Comparison of ENCODE assay signal across 16 cellular contexts in the genomic region with DNA sequence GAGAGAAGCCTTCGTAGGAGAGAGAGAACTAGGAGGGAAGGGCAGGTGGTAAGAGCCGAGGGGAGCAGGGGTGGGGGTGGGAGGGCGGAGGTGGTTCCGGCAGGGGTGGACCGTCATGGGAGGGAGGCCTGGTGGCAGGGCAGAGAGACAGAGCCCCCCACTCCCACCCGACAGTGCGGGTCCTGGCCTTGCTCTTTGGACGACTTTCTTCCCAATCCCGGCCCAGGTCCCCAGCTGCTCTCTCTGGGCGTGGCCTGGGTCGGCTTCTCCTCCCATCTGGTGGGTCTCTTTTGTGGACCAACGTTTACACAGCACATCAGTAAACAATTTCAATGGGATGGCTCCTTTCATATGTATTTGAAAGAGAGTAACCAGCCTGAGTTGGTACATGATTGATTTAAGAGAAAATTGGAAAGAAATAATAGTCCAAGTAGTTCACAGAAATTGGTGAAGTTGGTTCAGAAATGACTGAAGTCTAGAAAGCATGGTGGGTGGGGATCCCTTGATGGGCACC. TPM values are rescaled to one million over a fixed set of nuclear protein-coding genes. Genes with fewer than 3 reads are reported as not detected.
DNase-seq lines count a peak whose midpoint lies in the region; ATAC-seq, FAIRE-seq and TF ChIP-seq lines count a peak whose summit lies in the region.
"Had no signal": no experiment of that assay in that cellular context is flagged by ENCODE, and none has a peak within 500 bp of the region (broad histone marks: within the 10 kb centered on the region; RNA-seq: fewer than 3 reads in every experiment).

No MANE protein-coding gene starts in this region.

- H3K4me1 ChIP-seq in ascending aorta (peaks cover 17% of the 10 kb centered on the region in 2 donors), sigmoid colon (peaks cover 0 to 51% (median 29%) of the 10 kb centered on the region in 4 donors)

- TF ChIP-seq CTCF in ascending aorta (IDR thresholded peaks at IDR 0.05) = no peak
- no peak for TF ChIP-seq CTCF in sigmoid colon (IDR thresholded peaks at IDR 0.05)
- TF ChIP-seq CTCF in D721Med (IDR thresholded peaks at IDR 0.05; ENCODE audit: insufficient read depth, missing control alignments) = no peak

- H3K36me3 ChIP-seq in ascending aorta = peaks cover 80 to 94% of the 10 kb centered on the region in 2 donors
- H3K36me3 ChIP-seq in sigmoid colon = peaks cover 26 to 87% (median 63%) of the 10 kb centered on the region in 4 donors

- H3K4me3 Mint-ChIP-seq in activated naive CD4-positive, alpha-beta T cell treated with anti-CD3 and anti-CD28 coated beads for 36 hours = no peak overlapping the region
- H3K4me3 Mint-ChIP-seq in activated naive CD8-positive, alpha-beta T cell treated with anti-CD3 and anti-CD28 coated beads for 36 hours = no peak overlapping the region

- no peaks in the 10 kb centered on the region for H3K9me3 Mint-ChIP-seq in activated naive CD4-positive, alpha-beta T cell treated with anti-CD3 and anti-CD28 coated beads for 36 hours
- H3K9me3 Mint-ChIP-seq in activated naive CD8-positive, alpha-beta T cell treated with anti-CD3 and anti-CD28 coated beads for 36 hours = no peaks in the 10 kb centered on the region

- H3K4me3 ChIP-seq in ascending aorta = no peak overlapping the region
- H3K4me3 ChIP-seq in sigmoid colon = no peak overlapping the region

- ATAC-seq in GM21576 (IDR thresholded peaks at IDR 0.05; ENCODE audit: unreplicated experiment) = no peak
- ATAC-seq: activated CD4-positive, CD25-positive, alpha-beta regulatory T cell treated with anti-CD3 and anti-CD28 coated beads, Interleukin-2, amount 50 U/mL, for 24 hours had no signal

- peak; percentile 42 for DNase-seq in DMS153 (lab: John Stamatoyannopoulos, UW)
- DNase-seq in NCI-H1092 treated with DMSO at 0.1 percent for 48 hours (lab: John Stamatoyannopoulos, UW) = peak; percentile 64
- DNase-seq in ascending aorta (ENCODE audit: low spot score in 2 of 2) = no peak
- DNase-seq in sigmoid colon = no peak
- no peak for DNase-seq in D721Med (ENCODE audit: insufficient read length, low spot score)
- DNase-seq in activated naive CD4-positive, alpha-beta T cell treated with anti-CD3 and anti-CD28 coated beads for 36 hours = no peak
- DNase-seq in activated naive CD8-positive, alpha-beta T cell treated with anti-CD3 and anti-CD28 coated beads for 36 hours = no peak
- DNase-seq: activated CD8-positive, alpha-beta memory T cell treated with anti-CD3 and anti-CD28 coated beads, Interleukin-2, amount 50 U/mL, for 4 hours; activated naive CD4-positive, alpha-beta T cell treated with anti-CD3 and anti-CD28 coated beads, Interleukin-2, amount 50 U/mL, for 16 hours; KG1; NCI-H526 treated with DMSO at 0.1 percent for 48 hours; RPMI8226; T-helper 2 cell had no signal

- WGBS in sigmoid colon, 2 donors = 68 to 76% methylated on average over 12 of the region's 12 CpGs

- no peak for TF ChIP-seq EP300 in sigmoid colon (IDR thresholded peaks at IDR 0.05)

- H3K27me3 ChIP-seq in ascending aorta (no peaks in the 10 kb centered on the region), sigmoid colon (no peaks in the 10 kb centered on the region)

- H3K27me3 Mint-ChIP-seq in activated naive CD4-positive, alpha-beta T cell treated with anti-CD3 and anti-CD28 coated beads for 36 hours (ENCODE audit: low read depth) = no peaks in the 10 kb centered on the region
- no peaks in the 10 kb centered on the region for H3K27me3 Mint-ChIP-seq in activated naive CD8-positive, alpha-beta T cell treated with anti-CD3 and anti-CD28 coated beads for 36 hours

- no peak for TF ChIP-seq POLR2A in sigmoid colon (IDR thresholded peaks at IDR 0.05)

- H3K9me3 ChIP-seq in ascending aorta (no peaks in the 10 kb centered on the region), sigmoid colon (no peaks in the 10 kb centered on the region)

- intact Hi-C loops in ascending aorta (cut with DNase I) (loop anchor here (1.0 to 2.0 kb wide), 2 partner anchors 29 to 96 kb away; no protein-coding TSS in a partner anchor), sigmoid colon (cut with DNase I) (loop anchor here (5.0 to 10.0 kb wide), 2 partner anchors 76 to 93 kb away; no protein-coding TSS in a partner anchor)
- intact Hi-C loops in activated naive CD4-positive, alpha-beta T cell treated with anti-CD3 and anti-CD28 coated beads for 36 hours (cut with micrococcal nuclease) = no loop called here

- H3K27ac ChIP-seq in ascending aorta = peak overlapping the region; percentile 76 to 83
- peak overlapping the region; percentile 78 to 88 (median 82) for H3K27ac ChIP-seq in sigmoid colon

- no peaks in the 10 kb centered on the region for H3K4me1 Mint-ChIP-seq in activated naive CD4-positive, alpha-beta T cell treated with anti-CD3 and anti-CD28 coated beads for 36 hours (ENCODE audit: low read depth)
- peaks cover 7% of the 10 kb centered on the region for H3K4me1 Mint-ChIP-seq in activated naive CD8-positive, alpha-beta T cell treated with anti-CD3 and anti-CD28 coated beads for 36 hours

- no peak overlapping the region for H3K27ac Mint-ChIP-seq in activated naive CD4-positive, alpha-beta T cell treated with anti-CD3 and anti-CD28 coated beads for 36 hours
- H3K27ac Mint-ChIP-seq in activated naive CD8-positive, alpha-beta T cell treated with anti-CD3 and anti-CD28 coated beads for 36 hours = no peak overlapping the region

- CTCF ChIA-PET in activated naive CD4-positive, alpha-beta T cell treated with anti-CD3 and anti-CD28 coated beads for 36 hours (lab: Charles Lee) = no interaction called here

- H3K36me3 Mint-ChIP-seq in activated naive CD4-positive, alpha-beta T cell treated with anti-CD3 and anti-CD28 coated beads for 36 hours (ENCODE audit: low read depth) = no peaks in the 10 kb centered on the region
- no peaks in the 10 kb centered on the region for H3K36me3 Mint-ChIP-seq in activated naive CD8-positive, alpha-beta T cell treated with anti-CD3 and anti-CD28 coated beads for 36 hours

- FAIRE-seq in D721Med (lab: Jason Lieb, UNC) = no peak

RNA-seq across cellular contexts. Expression of a gene that starts 56.9 kb away (rescaled TPM):
- total RNA-seq in ascending aorta = not detected
- 1 to 10 TPM in 1 of 4 donors, under 1 TPM in 1, not detected in 2; under 0.01 to 1.4 TPM for total RNA-seq in sigmoid colon
- polyA plus RNA-seq in sigmoid colon = 1 to 10 TPM in 1 of 3 donors, under 1 TPM in 2; under 0.01 to 1.1 (median 0.23) TPM
- total RNA-seq in activated naive CD4-positive, alpha-beta T cell treated with anti-CD3 and anti-CD28 coated beads for 36 hours = not detected
- under 1 TPM; 0.19 to 0.22 TPM for total RNA-seq in activated naive CD8-positive, alpha-beta T cell treated with anti-CD3 and anti-CD28 coated beads for 36 hours
- total RNA-seq: Daoy had no signal

Comparison
In these comparisons a context has a peak if more than half of its experiments do, and no peak if none do; other contexts are left out.
1. DNase-seq: peak in DMS153 (single experiment) and NCI-H1092 treated with DMSO at 0.1 percent for 48 hours (single experiment); none in ascending aorta (0 of 2), sigmoid colon (single experiment), D721Med (single experiment), activated naive CD4-positive, alpha-beta T cell treated with anti-CD3 and anti-CD28 coated beads for 36 hours (single experiment) and activated naive CD8-positive, alpha-beta T cell treated with anti-CD3 and anti-CD28 coated beads for 36 hours (single experiment).